Comparison of ENCODE assay signal across 8 cellular contexts in genomic region chr6:41939091-41939847, GRCh38. TPM values are rescaled to one million over a fixed set of nuclear protein-coding genes. Genes with fewer than 3 reads are reported as not detected.
DNase-seq lines count a peak whose midpoint lies in the region; ATAC-seq and TF ChIP-seq lines count a peak whose summit lies in the region.

No MANE protein-coding gene starts in this region.

- H3K27ac ChIP-seq in dorsolateral prefrontal cortex (peak overlapping the region in 52 of 59 donors; percentile 0 to 94 (median 81)), vagina (peak overlapping the region; percentile 76)

- peak overlapping the region; percentile 90; the same call in 1 of the 2 replicates for H3K4me3 ChIP-seq in HAP-1
- peak overlapping the region in 36 of 59 donors; percentile 5 to 97 (median 88) for H3K4me3 ChIP-seq in dorsolateral prefrontal cortex
- H3K4me3 ChIP-seq in mucosa of descending colon: no peak overlapping the region
- no peak overlapping the region for H3K4me3 ChIP-seq in vagina

- H3K36me3 ChIP-seq in HAP-1 (replicated peaks): peaks cover 42% of the 10 kb centered on the region
- peaks cover 5% of the 10 kb centered on the region for H3K36me3 ChIP-seq in mucosa of descending colon (ENCODE audit: low read depth)
- H3K36me3 ChIP-seq in vagina: peaks cover 0 to 22% of the 10 kb centered on the region in 2 donors

- H3K4me1 ChIP-seq in HAP-1 (peaks cover 18% of the 10 kb centered on the region), mucosa of descending colon (ENCODE audit: low read depth) (peaks cover 23% of the 10 kb centered on the region), vagina (peaks cover 72% of the 10 kb centered on the region)

- TF ChIP-seq POLR2A in vagina (IDR thresholded peaks at IDR 0.05): no peak

- ATAC-seq in mucosa of descending colon (no peak), HG02884 (IDR thresholded peaks at IDR 0.05; ENCODE audit: unreplicated experiment) (no peak), GM19452 (IDR thresholded peaks at IDR 0.05; ENCODE audit: unreplicated experiment) (no peak)

- in situ Hi-C loops in HAP-1 (cut with MboI; ENCODE audit: low sequenced_read_pairs): loop anchor here (5.0 kb wide), 1 partner anchor 108 kb away; no protein-coding TSS in a partner anchor

- intact Hi-C loops in dorsolateral prefrontal cortex (cut with DNase I): loop anchor here in 1 of 2 donors (5.0 kb wide), 4 partner anchors 92 to 608 kb away; partner anchors contain the start of genes TFEB and TOMM6
- intact Hi-C loops in mucosa of descending colon (cut with DNase I, micrococcal nuclease): no loop called here
- intact Hi-C loops in vagina (cut with DNase I): loop anchor here (5.0 kb wide), 1 partner anchor 103 kb away; no protein-coding TSS in a partner anchor

- H3K9me3 ChIP-seq in HAP-1: no peaks in the 10 kb centered on the region
- no peaks in the 10 kb centered on the region for H3K9me3 ChIP-seq in mucosa of descending colon
- H3K9me3 ChIP-seq in vagina: no peaks in the 10 kb centered on the region

- TF ChIP-seq CTCF in dorsolateral prefrontal cortex (IDR thresholded peaks at IDR 0.05 in 54 of 56, conservative IDR thresholded peaks at IDR 0.05 in 2 of 56; ENCODE audit: low read depth in 1 of 56, partially characterized antibody in 56 of 56) (no peak), mucosa of descending colon (IDR thresholded peaks at IDR 0.05) (no peak), vagina (IDR thresholded peaks at IDR 0.05) (no peak)

- peak in 1 of 2 experiments; percentile 2 for DNase-seq in HAP-1 (ENCODE audit: low spot score in 2 of 2)
- DNase-seq in SKM-1 (lab: John Stamatoyannopoulos, UW; ENCODE audit: unreplicated experiment): peak; percentile 92
- DNase-seq in dorsolateral prefrontal cortex: peak in 3 of 10 donors; percentile 41 to 46 (median 41)
- peak; percentile 29 to 73 (median 44) for DNase-seq in mucosa of descending colon
- peak in 1 of 2 donors; percentile 90 for DNase-seq in vagina (ENCODE audit: extremely low spot score in 2 of 2)
- no peak for DNase-seq in NCI-H146 treated with DMSO at 0.1 percent for 48 hours (lab: John Stamatoyannopoulos, UW; ENCODE audit: unreplicated experiment)

- H3K27me3 ChIP-seq in HAP-1 (ENCODE audit: low read depth): no peaks in the 10 kb centered on the region
- H3K27me3 ChIP-seq in dorsolateral prefrontal cortex: no peaks in the 10 kb centered on the region
- H3K27me3 ChIP-seq in vagina: no peaks in the 10 kb centered on the region

RNA-seq across cellular contexts. Expression of gene CCND3, which starts 2.3 kb away (rescaled TPM):
- total RNA-seq in dorsolateral prefrontal cortex (100 to 1,000 TPM in 21 of 120 experiments, 10 to 100 TPM in 99; 55.7 to 135 (median 83.5) TPM), mucosa of descending colon (10 to 100 TPM; 51.2 to 69.1 (median 60.0) TPM), vagina (122 TPM)

RNA-seq across cellular contexts. Expression of gene BYSL, which starts 18.0 kb away (rescaled TPM):
- total RNA-seq in dorsolateral prefrontal cortex (10 to 100 TPM in 69 of 120 experiments, 1 to 10 TPM in 51; 6.6 to 16.7 (median 10.7) TPM), mucosa of descending colon (10 to 100 TPM in 2 of 3 donors, 1 to 10 TPM in 1; 7.5 to 10.5 (median 10.2) TPM), vagina (16.0 TPM)

RNA-seq across cellular contexts. Expression of gene MED20, which starts 18.3 kb away (rescaled TPM):
- total RNA-seq in dorsolateral prefrontal cortex (10 to 100 TPM in 118 of 120 experiments, 1 to 10 TPM in 2; 7.2 to 21.0 (median 14.8) TPM), mucosa of descending colon (10 to 100 TPM; 15.5 to 21.2 (median 18.6) TPM), vagina (9.6 TPM)

RNA-seq across cellular contexts. Expression of gene USP49, which starts 44.1 kb away (rescaled TPM):
- 10 to 100 TPM in 92 of 120 experiments, 1 to 10 TPM in 28; 7.2 to 16.4 (median 11.2) TPM for total RNA-seq in dorsolateral prefrontal cortex
- total RNA-seq in mucosa of descending colon: 1 to 10 TPM; 2.8 to 3.7 (median 3.2) TPM
- total RNA-seq in vagina: 9.1 TPM

Comparison
In these comparisons a context has a peak if more than half of its experiments do, and no peak if none do; other contexts are left out.
1. H3K4me3 ChIP-seq: peak in HAP-1 (single experiment) and dorsolateral prefrontal cortex (36 of 59); none in mucosa of descending colon (single experiment) and vagina (0 of 2).